8 cellular contexts compared by ENCODE assay signal in the genomic region with DNA sequence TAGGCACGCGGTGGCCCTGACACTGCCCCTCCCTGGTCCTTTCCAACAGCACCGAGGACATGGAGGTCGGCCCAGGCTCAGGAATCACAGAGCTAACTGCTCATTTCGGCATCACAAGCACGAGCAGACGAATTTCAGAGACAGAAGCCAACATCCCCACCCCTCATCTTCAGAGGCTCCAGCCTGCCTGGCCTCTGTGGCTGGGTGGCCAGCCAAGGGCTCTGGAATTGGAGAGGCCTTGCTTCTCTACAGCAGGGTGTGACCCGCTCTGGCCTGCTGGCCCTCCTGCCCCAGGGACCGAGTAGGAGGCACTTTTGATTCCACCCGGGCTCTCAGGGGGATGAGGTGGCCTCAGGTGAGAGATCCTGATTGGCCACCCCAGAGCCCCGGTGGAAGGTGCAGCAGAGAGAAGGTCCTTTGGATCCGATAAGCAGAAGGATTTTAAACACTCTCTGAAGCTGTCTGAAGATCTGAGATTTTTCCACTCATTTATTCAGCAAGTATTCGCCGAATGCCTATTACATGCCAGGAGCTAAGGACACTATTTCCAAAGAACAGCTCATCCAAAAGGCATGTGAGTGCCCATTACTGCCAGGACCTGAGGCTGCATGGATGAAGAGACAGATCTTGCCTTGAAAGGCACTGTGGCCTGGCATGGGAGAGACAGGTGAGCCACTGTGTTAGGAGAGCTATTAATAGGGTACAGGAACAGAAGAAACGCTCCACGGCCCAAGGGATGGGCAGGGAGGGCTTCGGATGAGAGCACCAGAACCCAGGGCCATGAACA. TPM values are rescaled to one million over a fixed set of nuclear protein-coding genes. Genes with fewer than 3 reads are reported as not detected.
DNase-seq lines count a peak whose midpoint lies in the region; ATAC-seq, FAIRE-seq and TF ChIP-seq lines count a peak whose summit lies in the region.

No MANE protein-coding gene starts in this region.

- no peaks in the 10 kb centered on the region for H3K9me3 ChIP-seq in breast epithelium

- no peak for FAIRE-seq in GM12892 (lab: Jason Lieb, UNC)

- H3K27me3 ChIP-seq in breast epithelium: no peaks in the 10 kb centered on the region

- H3K4me3 ChIP-seq in breast epithelium: peak overlapping the region in 2 of 3 donors; percentile 20 to 49

- ATAC-seq in HG02938 (IDR thresholded peaks at IDR 0.05; ENCODE audit: unreplicated experiment) (no peak), GM19023 (IDR thresholded peaks at IDR 0.05; ENCODE audit: unreplicated experiment) (no peak)

- intact Hi-C loops in breast epithelium (cut with DNase I; ENCODE audit: low total_unique reads): no loop called here

- peak overlapping the region; percentile 97 to 98 for H3K27ac ChIP-seq in breast epithelium
- peak overlapping the region; percentile 98 for H3K27ac ChIP-seq in substantia nigra (ENCODE audit: low read depth, low read length, poor library complexity, severe bottlenecking)

- H3K36me3 ChIP-seq in breast epithelium: no peaks in the 10 kb centered on the region

- DNase-seq in HK-2 (ENCODE audit: unreplicated experiment) (peak; percentile 64), breast epithelium (ENCODE audit: low spot score in 2 of 2) (peak in 1 of 2 donors; percentile 93), islet precursor cell (peak; percentile 59), substantia nigra (lab: John Stamatoyannopoulos, UW) (peak in 1 of 49 donors; percentile 43), NCI-H524 (lab: John Stamatoyannopoulos, UW) (no peak), GM12892 (ENCODE audit: insufficient read length) (no peak)

- no peak for TF ChIP-seq POLR2A in breast epithelium (IDR thresholded peaks at IDR 0.05)
- TF ChIP-seq POLR2A in GM12892 (IDR thresholded peaks at IDR 0.05; ENCODE audit: low read depth, low read length): no peak

- H3K4me1 ChIP-seq in breast epithelium: peaks cover 25 to 35% of the 10 kb centered on the region in 2 donors

- no peak for TF ChIP-seq CTCF in breast epithelium (IDR thresholded peaks at IDR 0.05)

RNA-seq across cellular contexts. Expression of gene BAG5, which starts 10.3 kb away (rescaled TPM):
- 10 to 100 TPM; 29.5 to 45.4 (median 38.5) TPM for total RNA-seq in breast epithelium
- polyA plus RNA-seq in GM12892 (2012; ENCODE audit: missing spikeins): 12.4 TPM

RNA-seq across cellular contexts. Expression of gene COA8, which starts 10.6 kb away (rescaled TPM):
- 10 to 100 TPM; 26.5 to 41.9 (median 27.2) TPM for total RNA-seq in breast epithelium
- 30.8 TPM for polyA plus RNA-seq in GM12892 (2012; ENCODE audit: missing spikeins)

RNA-seq across cellular contexts. Expression of gene TRMT61A, which starts 23.2 kb away (rescaled TPM):
- total RNA-seq in breast epithelium: 10 to 100 TPM; 10.7 to 17.7 (median 11.3) TPM
- 2.5 TPM for polyA plus RNA-seq in GM12892 (2012; ENCODE audit: missing spikeins)

RNA-seq across cellular contexts. Expression of gene CKB, which starts 29.6 kb away (rescaled TPM):
- total RNA-seq in breast epithelium: 100 to 1,000 TPM in 1 of 3 donors, 10 to 100 TPM in 2; 61.6 to 305 (median 83.2) TPM
- polyA plus RNA-seq in GM12892 (2012; ENCODE audit: missing spikeins): 15.3 TPM

Comparison
In these comparisons a context has a peak if more than half of its experiments do, and no peak if none do; other contexts are left out.
1. DNase-seq: peak in HK-2 (single experiment) and islet precursor cell (single experiment); none in NCI-H524 (0 of 2) and GM12892 (single experiment).